Comparison of ENCODE assay signal across 15 cellular contexts in the genomic region with DNA sequence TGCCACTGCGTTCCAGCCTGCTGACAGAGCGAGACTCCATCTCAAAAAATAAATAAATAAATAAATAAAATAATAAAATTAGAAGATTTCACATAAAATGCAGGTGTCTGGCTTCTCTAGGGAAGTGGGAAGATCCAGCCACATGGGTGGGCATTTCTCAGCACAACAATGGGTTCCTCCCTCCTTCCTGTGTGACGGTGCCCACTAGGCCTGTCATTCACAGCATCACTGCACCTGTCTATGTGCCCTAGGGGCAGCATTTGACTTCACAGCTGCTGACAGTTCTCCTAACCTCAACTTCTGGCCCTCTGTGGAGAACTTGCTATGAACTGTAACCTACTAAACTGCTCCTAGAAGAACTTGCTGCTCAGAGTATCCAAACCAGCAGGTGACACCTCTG. TPM values are rescaled to one million over a fixed set of nuclear protein-coding genes. Genes with fewer than 3 reads are reported as not detected.
DNase-seq lines count a peak whose midpoint lies in the region; ATAC-seq and TF ChIP-seq lines count a peak whose summit lies in the region.
"Had no signal": no experiment of that assay in that cellular context is flagged by ENCODE, and none has a peak within 500 bp of the region (broad histone marks: within the 10 kb centered on the region; RNA-seq: fewer than 3 reads in every experiment).

No MANE protein-coding gene starts in this region.

- peaks cover 8% of the 10 kb centered on the region for H3K36me3 Mint-ChIP-seq in chondrocyte (ENCODE audit: low read depth)
- H3K36me3 Mint-ChIP-seq in stimulated activated memory B cell treated with anti-CD40 and anti-IgM and Interleukin-4, amounts not matched to agents 10 μg/mL and 1 μg/mL and 100 μg/mL, for 72 hours, result peaks cover 16% of the 10 kb centered on the region

- TF ChIP-seq CTCF in chondrocyte (IDR thresholded peaks at IDR 0.05), result no peak

- H3K9me3 Mint-ChIP-seq in chondrocyte (ENCODE audit: low read depth), result no peaks in the 10 kb centered on the region
- no peaks in the 10 kb centered on the region for H3K9me3 Mint-ChIP-seq in stimulated activated memory B cell treated with anti-CD40 and anti-IgM and Interleukin-4, amounts not matched to agents 10 μg/mL and 1 μg/mL and 100 μg/mL, for 72 hours

- H3K4me1 Mint-ChIP-seq in chondrocyte (ENCODE audit: low read depth), result peaks cover 7% of the 10 kb centered on the region
- H3K4me1 Mint-ChIP-seq in stimulated activated memory B cell treated with anti-CD40 and anti-IgM and Interleukin-4, amounts not matched to agents 10 μg/mL and 1 μg/mL and 100 μg/mL, for 72 hours, result peaks cover 49% of the 10 kb centered on the region

- H3K27ac Mint-ChIP-seq in chondrocyte (ENCODE audit: unreplicated experiment), result no peak overlapping the region
- H3K27ac Mint-ChIP-seq in stimulated activated memory B cell treated with anti-CD40 and anti-IgM and Interleukin-4, amounts not matched to agents 10 μg/mL and 1 μg/mL and 100 μg/mL, for 72 hours, result peak overlapping the region; percentile 37

- peak; percentile 53 for DNase-seq in activated CD8-positive, alpha-beta memory T cell treated with anti-CD3 and anti-CD28 coated beads for 24 hours
- DNase-seq in activated CD8-positive, alpha-beta memory T cell treated with anti-CD3 and anti-CD28 coated beads, Interleukin-2, amount 50 U/mL, for 48 hours, result no peak
- DNase-seq in NCI-H69 (lab: John Stamatoyannopoulos, UW), result peak; percentile 36
- DNase-seq in chondrocyte (ENCODE audit: low spot score), result peak; percentile 13
- no peak for DNase-seq in GM19238 (ENCODE audit: insufficient read length, low spot score)
- DNase-seq: ACHN; activated naive CD4-positive, alpha-beta T cell treated with Interleukin-2 at 50 U/mL for 16 hours; effector CD4-positive, alpha-beta T cell; naive thymus-derived CD4-positive, alpha-beta T cell; NCI-H2171 treated with DMSO at 0.1 percent for 48 hours; SIG-M5; thyroid gland had no signal

- H3K4me3 Mint-ChIP-seq in chondrocyte (ENCODE audit: unreplicated experiment), result no peak overlapping the region
- no peak overlapping the region for H3K4me3 Mint-ChIP-seq in stimulated activated memory B cell treated with anti-CD40 and anti-IgM and Interleukin-4, amounts not matched to agents 10 μg/mL and 1 μg/mL and 100 μg/mL, for 72 hours

- no peak for ATAC-seq in stimulated activated memory B cell treated with anti-CD40 and anti-IgM and Interleukin-4, amounts not matched to agents 10 μg/mL and 1 μg/mL and 100 μg/mL, for 72 hours
- no peak for ATAC-seq in GM21390 (IDR thresholded peaks at IDR 0.05; ENCODE audit: unreplicated experiment)
- ATAC-seq in GM21576 (IDR thresholded peaks at IDR 0.05; ENCODE audit: unreplicated experiment), result no peak
- ATAC-seq: naive thymus-derived CD4-positive, alpha-beta T cell had no signal

- no peaks in the 10 kb centered on the region for H3K27me3 Mint-ChIP-seq in chondrocyte (ENCODE audit: low read depth)
- H3K27me3 Mint-ChIP-seq in stimulated activated memory B cell treated with anti-CD40 and anti-IgM and Interleukin-4, amounts not matched to agents 10 μg/mL and 1 μg/mL and 100 μg/mL, for 72 hours, result no peaks in the 10 kb centered on the region
- H3K27me3 Mint-ChIP-seq: naive thymus-derived CD4-positive, alpha-beta T cell had no signal

RNA-seq across cellular contexts. Expression of a gene that starts 3.0 kb away (rescaled TPM):
- total RNA-seq in chondrocyte, result 10.2 to 16.7 TPM (median 11.7 TPM) in 3 replicates

RNA-seq across cellular contexts. Expression of a gene that starts 4.7 kb away (rescaled TPM):
- 44.6 to 49.8 TPM (median 48.3 TPM) in 3 replicates for total RNA-seq in chondrocyte

RNA-seq across cellular contexts. Expression of a gene that starts 25.6 kb away (rescaled TPM):
- total RNA-seq in chondrocyte, result 32.1 to 37.7 TPM (median 35.7 TPM) in 3 replicates

RNA-seq across cellular contexts. Expression of a gene that starts 29.1 kb away (rescaled TPM):
- total RNA-seq in chondrocyte, result 21.6 to 27.1 TPM (median 24.5 TPM) in 3 replicates

RNA-seq across cellular contexts. Expression of a gene that starts 58.9 kb away (rescaled TPM):
- total RNA-seq in chondrocyte, result 6.7 to 7.6 TPM (median 7.2 TPM) in 3 replicates

Comparison
In these comparisons a context has a peak if more than half of its experiments do, and no peak if none do; other contexts are left out.
1. DNase-seq: peak in activated CD8-positive, alpha-beta memory T cell treated with anti-CD3 and anti-CD28 coated beads for 24 hours (single experiment), NCI-H69 (single experiment) and chondrocyte (single experiment); none in activated CD8-positive, alpha-beta memory T cell treated with anti-CD3 and anti-CD28 coated beads, Interleukin-2, amount 50 U/mL, for 48 hours (single experiment) and GM19238 (single experiment).